14 cellular contexts compared by ENCODE assay signal in genomic region chr5:68037541-68037940, GRCh38.
"Had no signal": no experiment of that assay in that cellular context is flagged by ENCODE, and none has a peak within 500 bp of the region (broad histone marks: within the 10 kb centered on the region; RNA-seq: fewer than 3 reads in every experiment).

No MANE protein-coding gene starts in this region.

- H3K4me3 Mint-ChIP-seq: activated CD8-positive, alpha-beta T cell treated with anti-CD3 and anti-CD28 coated beads for 36 hours; activated naive CD4-positive, alpha-beta T cell treated with anti-CD3 and anti-CD28 coated beads, Interleukin-2, amount 50 U/mL, for 24 hours; activated T-cell treated with anti-CD3 and anti-CD28 coated beads, Interleukin-2, amount 50 U/mL, for 4 hours; neural progenitor cell; stimulated activated naive CD8-positive, alpha-beta T cell treated with anti-CD3 and anti-CD28 coated beads, Interleukin-15, amount 100 ng/mL, for 72 hours; WTC11 had no signal

- H3K4me3 ChIP-seq: esophagus squamous epithelium, neural progenitor cell, testis, upper lobe of left lung had no signal

- H3K36me3 Mint-ChIP-seq: activated naive CD4-positive, alpha-beta T cell treated with anti-CD3 and anti-CD28 coated beads, Interleukin-2, amount 50 U/mL, for 24 hours; neural progenitor cell; WTC11 had no signal

- H3K27ac Mint-ChIP-seq: activated CD8-positive, alpha-beta T cell treated with anti-CD3 and anti-CD28 coated beads for 36 hours; activated naive CD4-positive, alpha-beta T cell treated with anti-CD3 and anti-CD28 coated beads, Interleukin-2, amount 50 U/mL, for 24 hours; neural progenitor cell; stimulated activated naive CD8-positive, alpha-beta T cell treated with anti-CD3 and anti-CD28 coated beads, Interleukin-15, amount 100 ng/mL, for 72 hours; WTC11 had no signal

- ATAC-seq: activated CD8-positive, alpha-beta T cell treated with anti-CD3 and anti-CD28 coated beads for 36 hours; activated T-cell treated with anti-CD3 and anti-CD28 coated beads, Interleukin-2, amount 50 U/mL, for 4 hours; left colon; sciatic nerve; stimulated activated naive CD8-positive, alpha-beta T cell treated with anti-CD3 and anti-CD28 coated beads, Interleukin-15, amount 100 ng/mL, for 72 hours; WTC11 had no signal

- H3K9me3 ChIP-seq: esophagus squamous epithelium, testis, upper lobe of left lung had no signal

- H3K9me3 Mint-ChIP-seq: activated CD8-positive, alpha-beta T cell treated with anti-CD3 and anti-CD28 coated beads for 36 hours; activated naive CD4-positive, alpha-beta T cell treated with anti-CD3 and anti-CD28 coated beads, Interleukin-2, amount 50 U/mL, for 24 hours; activated T-cell treated with anti-CD3 and anti-CD28 coated beads, Interleukin-2, amount 50 U/mL, for 4 hours; neural progenitor cell; stimulated activated naive CD8-positive, alpha-beta T cell treated with anti-CD3 and anti-CD28 coated beads, Interleukin-15, amount 100 ng/mL, for 72 hours had no signal

- H3K27ac ChIP-seq: esophagus squamous epithelium, neural progenitor cell, testis had no signal

- H3K27me3 Mint-ChIP-seq: activated CD8-positive, alpha-beta T cell treated with anti-CD3 and anti-CD28 coated beads for 36 hours; activated naive CD4-positive, alpha-beta T cell treated with anti-CD3 and anti-CD28 coated beads, Interleukin-2, amount 50 U/mL, for 24 hours; stimulated activated naive CD8-positive, alpha-beta T cell treated with anti-CD3 and anti-CD28 coated beads, Interleukin-15, amount 100 ng/mL, for 72 hours had no signal

- H2AFZ ChIP-seq: neural progenitor cell had no signal

- H3K27me3 ChIP-seq: neural progenitor cell, testis, upper lobe of left lung had no signal

- H3K4me2 ChIP-seq: neural progenitor cell had no signal

- H3K4me1 Mint-ChIP-seq: activated naive CD4-positive, alpha-beta T cell treated with anti-CD3 and anti-CD28 coated beads, Interleukin-2, amount 50 U/mL, for 24 hours; stimulated activated naive CD8-positive, alpha-beta T cell treated with anti-CD3 and anti-CD28 coated beads, Interleukin-15, amount 100 ng/mL, for 72 hours had no signal

- H3K9ac ChIP-seq: neural progenitor cell had no signal

- H3K36me3 ChIP-seq: esophagus squamous epithelium, neural progenitor cell, upper lobe of left lung had no signal

- DNase-seq: activated CD4-positive, alpha-beta T cell treated with anti-CD3 and anti-CD28 coated beads for 4 hours; activated CD8-positive, alpha-beta T cell treated with anti-CD3 and anti-CD28 coated beads for 36 hours; activated effector memory CD4-positive, alpha-beta T cell treated with Interleukin-2 at 50 U/mL for 16 hours; activated T-cell treated with anti-CD3 and anti-CD28 coated beads, Interleukin-2, amount 50 U/mL, for 4 hours; esophagus squamous epithelium; left colon; stimulated activated naive CD8-positive, alpha-beta T cell treated with anti-CD3 and anti-CD28 coated beads, Interleukin-15, amount 100 ng/mL, for 72 hours; T-helper 2 cell; testis; upper lobe of left lung had no signal
